Comparison of ENCODE assay signal across 1 cellular context in genomic region chr20:53579266-53579580, GRCh38.
TF ChIP-seq lines count a peak whose summit lies in the region.

No MANE protein-coding gene starts in this region.

TF ChIP-seq in HepG2, 621 proteins besides CTCF, POLR2A, EP300 and RAD21 (continued from another document and continues in another):
- TF ChIP-seq SNAPC4 (CRISPR knock-in tag; IDR thresholded peaks at IDR 0.05) (peak; percentile 4), DNMT3B (CRISPR knock-in tag; conservative IDR thresholded peaks at IDR 0.05) (no peak), SCMH1 (CRISPR knock-in tag; IDR thresholded peaks at IDR 0.05; ENCODE audit: borderline replicate concordance) (no peak), PRDM10 (CRISPR knock-in tag; IDR thresholded peaks at IDR 0.05; ENCODE audit: low read depth) (no peak), BCLAF1 (IDR thresholded peaks at IDR 0.05) (no peak), ZNF235 (CRISPR knock-in tag; IDR thresholded peaks at IDR 0.05; ENCODE audit: borderline replicate concordance) (no peak), ZNF343 (CRISPR knock-in tag; IDR thresholded peaks at IDR 0.05) (no peak), ZNF12 (CRISPR knock-in tag; IDR thresholded peaks at IDR 0.05) (no peak), ESRRA (CRISPR knock-in tag; IDR thresholded peaks at IDR 0.05; ENCODE audit: low read depth) (no peak), JUN (CRISPR knock-in tag; IDR thresholded peaks at IDR 0.05) (no peak), ZNF546 (CRISPR knock-in tag; conservative IDR thresholded peaks at IDR 0.05) (0 out of 2 replicates have a peak, but pooled peaks have one; percentile 23), MIXL1 (CRISPR knock-in tag; IDR thresholded peaks at IDR 0.05) (no peak), GATAD2A (CRISPR knock-in tag; IDR thresholded peaks at IDR 0.05) (no peak), ZNF501 (CRISPR knock-in tag; IDR thresholded peaks at IDR 0.05) (no peak), ZNF124 (CRISPR knock-in tag; IDR thresholded peaks at IDR 0.05) (no peak), ZNF710 (CRISPR knock-in tag; IDR thresholded peaks at IDR 0.05; ENCODE audit: borderline replicate concordance) (no peak), NFRKB (IDR thresholded peaks at IDR 0.05) (no peak), KIAA2018 (CRISPR knock-in tag; IDR thresholded peaks at IDR 0.05; ENCODE audit: borderline replicate concordance) (0 out of 2 replicates have a peak, but pooled peaks have one; percentile 21), ZNF543 (CRISPR knock-in tag; IDR thresholded peaks at IDR 0.05) (no peak), ZNF382 (CRISPR knock-in tag; IDR thresholded peaks at IDR 0.05; ENCODE audit: borderline replicate concordance) (no peak), FLYWCH1 (CRISPR knock-in tag; IDR thresholded peaks at IDR 0.05) (0 out of 2 replicates have a peak, but pooled peaks have one; percentile 15), MTA1 (CRISPR knock-in tag; IDR thresholded peaks at IDR 0.05; ENCODE audit: borderline replicate concordance) (no peak), REXO4 (CRISPR knock-in tag; IDR thresholded peaks at IDR 0.05; ENCODE audit: borderline replicate concordance) (no peak), ZFAT (CRISPR knock-in tag; conservative IDR thresholded peaks at IDR 0.05) (no peak), SIN3A (IDR thresholded peaks at IDR 0.05; ENCODE audit: borderline replicate concordance, low read depth, low read length) (no peak), NFYB (CRISPR knock-in tag; IDR thresholded peaks at IDR 0.05) (no peak), IRF9 (CRISPR knock-in tag; IDR thresholded peaks at IDR 0.05; ENCODE audit: borderline replicate concordance) (no peak), HOXA9 (CRISPR knock-in tag; IDR thresholded peaks at IDR 0.05; ENCODE audit: borderline replicate concordance) (no peak), HNRNPUL1 (IDR thresholded peaks at IDR 0.05; ENCODE audit: low read depth, low read length) (no peak), NFATC3 (CRISPR knock-in tag; IDR thresholded peaks at IDR 0.05) (no peak), ZNF564 (CRISPR knock-in tag; IDR thresholded peaks at IDR 0.05) (no peak)
